In the genomic region with DNA sequence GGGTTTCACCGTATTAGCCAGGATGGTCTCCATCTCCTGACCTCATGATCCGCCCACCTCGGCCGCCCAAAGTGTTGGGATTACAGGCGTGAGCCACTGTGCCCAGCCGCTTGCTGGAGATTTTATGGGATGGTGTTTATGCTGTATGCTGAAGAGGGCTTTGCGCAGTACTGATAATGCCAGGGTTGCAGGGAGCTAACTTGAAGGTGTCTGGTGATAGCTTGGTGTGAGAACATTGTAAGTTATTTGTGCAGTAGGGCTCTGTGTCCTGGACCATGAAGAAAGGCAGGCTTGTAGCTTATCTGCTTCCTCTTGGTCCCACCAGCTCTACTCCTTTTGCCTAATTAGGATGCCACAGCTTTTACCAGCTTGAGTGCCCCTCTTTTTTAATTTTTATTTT, we compare ENCODE assay signal across 3 cellular contexts.
"Had no signal": no experiment of that assay in that cellular context is flagged by ENCODE, and none has a peak within 500 bp of the region (broad histone marks: within the 10 kb centered on the region; RNA-seq: fewer than 3 reads in every experiment).

No MANE protein-coding gene starts in this region.

- DNase-seq: GDM1, GF-D8 had no signal

- ATAC-seq: GM12878 had no signal

- H3K4me3 ChIP-seq: GM12878 had no signal
